ENCODE assay signal across 10 cellular contexts in genomic region chr15:73956276-73957086, GRCh38. TPM values are rescaled to one million over a fixed set of nuclear protein-coding genes. Genes with fewer than 3 reads are reported as not detected.
DNase-seq lines count a peak whose midpoint lies in the region; ATAC-seq and TF ChIP-seq lines count a peak whose summit lies in the region.
"Had no signal": no experiment of that assay in that cellular context is flagged by ENCODE, and none has a peak within 500 bp of the region (broad histone marks: within the 10 kb centered on the region; RNA-seq: fewer than 3 reads in every experiment).

No MANE protein-coding gene starts in this region.

- no peaks in the 10 kb centered on the region for H3F3A ChIP-seq in GM23338 (replicated peaks; ENCODE audit: low read depth)

- no peaks in the 10 kb centered on the region for H3K9me3 Mint-ChIP-seq in chondrocyte (ENCODE audit: low read depth)
- H3K9me3 Mint-ChIP-seq in GM23338, result no peaks in the 10 kb centered on the region
- H3K9me3 Mint-ChIP-seq in CD8-positive, alpha-beta T cell, result no peaks in the 10 kb centered on the region
- H3K9me3 Mint-ChIP-seq: activated B cell treated with CpG ODN at 0.5 μM for 24 hours had no signal

- H3K79me2 ChIP-seq in GM23338 (replicated peaks; ENCODE audit: insufficient read depth), result no peaks in the 10 kb centered on the region

- no peaks in the 10 kb centered on the region for H3K9me2 ChIP-seq in GM23338 (ENCODE audit: insufficient read depth)

- H3K9ac ChIP-seq in BLaER1 (no peak overlapping the region), mucosa of stomach (ENCODE audit: low read length) (peak overlapping the region; percentile 16)

- H3K4me3 Mint-ChIP-seq in chondrocyte (ENCODE audit: unreplicated experiment), result no peak overlapping the region
- H3K4me3 Mint-ChIP-seq in GM23338, result no peak overlapping the region
- H3K4me3 Mint-ChIP-seq in CD8-positive, alpha-beta T cell, result no peak overlapping the region
- H3K4me3 Mint-ChIP-seq: activated B cell treated with CpG ODN at 0.5 μM for 24 hours had no signal

- no peak overlapping the region for H2AFZ ChIP-seq in GM23338

- H3K4me1 Mint-ChIP-seq in chondrocyte (ENCODE audit: low read depth) (peaks cover 74% of the 10 kb centered on the region), GM23338 (peaks cover 15% of the 10 kb centered on the region)
- H3K4me1 Mint-ChIP-seq in CD8-positive, alpha-beta T cell (ENCODE audit: low read depth), result peaks cover 30% of the 10 kb centered on the region

- intact Hi-C loops in CD8-positive, alpha-beta T cell (cut with DNase I, micrococcal nuclease), result no loop called here

- H3K9me3 ChIP-seq in BLaER1, result no peaks in the 10 kb centered on the region
- H3K9me3 ChIP-seq in mucosa of stomach (ENCODE audit: control insufficient read depth, low read length), result no peaks in the 10 kb centered on the region
- no peaks in the 10 kb centered on the region for H3K9me3 ChIP-seq in CD8-positive, alpha-beta T cell (ENCODE audit: low read length)

- peak overlapping the region; percentile 69 for H3K4me2 ChIP-seq in BLaER1
- no peak overlapping the region for H3K4me2 ChIP-seq in GM23338

- POLR2A ChIA-PET in CD8-positive, alpha-beta T cell (lab: Charles Lee), result no interaction called here

- TF ChIP-seq CTCF in chondrocyte (IDR thresholded peaks at IDR 0.05) (no peak), GM23338 (conservative IDR thresholded peaks at IDR 0.05; ENCODE audit: low read depth in 2 of 2) (no peak)
- TF ChIP-seq CTCF in CD8-positive, alpha-beta T cell (IDR thresholded peaks at IDR 0.05), result no peak

- no peak for ATAC-seq in HG03097 (IDR thresholded peaks at IDR 0.05; ENCODE audit: low FRiP score, unreplicated experiment)
- no peak for ATAC-seq in GM23338
- no peak for ATAC-seq in CD8-positive, alpha-beta T cell

- CTCF ChIA-PET in CD8-positive, alpha-beta T cell (lab: Charles Lee), result interaction anchor here (20.4 kb wide), 1 partner anchor 13 kb away, joined by 328 read pairs; no protein-coding TSS in a partner anchor

- H3K36me3 ChIP-seq in BLaER1, result no peaks in the 10 kb centered on the region
- no peaks in the 10 kb centered on the region for H3K36me3 ChIP-seq in mucosa of stomach (ENCODE audit: control insufficient read depth, insufficient read depth, low read length)
- H3K36me3 ChIP-seq in GM23338 (ENCODE audit: insufficient read depth), result no peaks in the 10 kb centered on the region
- no peaks in the 10 kb centered on the region for H3K36me3 ChIP-seq in CD8-positive, alpha-beta T cell (ENCODE audit: insufficient read depth, low read length)

- H4K20me1 ChIP-seq in BLaER1, result no peaks in the 10 kb centered on the region
- H4K20me1 ChIP-seq in GM23338 (replicated peaks; ENCODE audit: insufficient read depth), result no peaks in the 10 kb centered on the region

- peak; percentile 70 for DNase-seq in KBM-7
- peak; percentile 95 for DNase-seq in chondrocyte (ENCODE audit: low spot score)
- no peak for DNase-seq in GM23338 (ENCODE audit: low spot score)
- no peak for DNase-seq in CD8-positive, alpha-beta T cell
- no peak for DNase-seq in NCI-H774 (lab: John Stamatoyannopoulos, UW)
- DNase-seq: activated B cell treated with CpG ODN at 0.5 μM for 24 hours, NCI-H1417 treated with DMSO at 0.1 percent for 48 hours had no signal

- H3K27ac Mint-ChIP-seq in chondrocyte (ENCODE audit: unreplicated experiment) (peak overlapping the region; percentile 77), GM23338 (no peak overlapping the region)
- H3K27ac Mint-ChIP-seq in CD8-positive, alpha-beta T cell, result no peak overlapping the region
- H3K27ac Mint-ChIP-seq: activated B cell treated with CpG ODN at 0.5 μM for 24 hours had no signal

- H3K27me3 ChIP-seq in BLaER1, result no peaks in the 10 kb centered on the region
- no peaks in the 10 kb centered on the region for H3K27me3 ChIP-seq in mucosa of stomach (ENCODE audit: control insufficient read depth, insufficient read depth, low read length)
- H3K27me3 ChIP-seq in GM23338 (ENCODE audit: insufficient read depth), result no peaks in the 10 kb centered on the region
- H3K27me3 ChIP-seq in CD8-positive, alpha-beta T cell (ENCODE audit: insufficient read depth, low read length), result no peaks in the 10 kb centered on the region

- H3K27ac ChIP-seq in BLaER1 (no peak overlapping the region), GM23338 (ENCODE audit: low read depth) (no peak overlapping the region)
- no peak overlapping the region for H3K27ac ChIP-seq in CD8-positive, alpha-beta T cell (ENCODE audit: low read depth, low read length)

- H3K4me1 ChIP-seq in BLaER1 (peaks cover 72% of the 10 kb centered on the region), mucosa of stomach (ENCODE audit: control insufficient read depth, insufficient read depth, low read length) (peaks cover 58% of the 10 kb centered on the region), GM23338 (ENCODE audit: insufficient read depth) (peaks cover under 1% of the 10 kb centered on the region; the same call in 1 of the 2 replicates)
- H3K4me1 ChIP-seq in CD8-positive, alpha-beta T cell (ENCODE audit: insufficient read depth, low read length), result peaks cover 14% of the 10 kb centered on the region

- H3K4me3 ChIP-seq in BLaER1 (no peak overlapping the region), mucosa of stomach (ENCODE audit: low read length) (no peak overlapping the region), GM23338 (no peak overlapping the region)
- no peak overlapping the region for H3K4me3 ChIP-seq in CD8-positive, alpha-beta T cell (ENCODE audit: low read depth, low read length)

- no peaks in the 10 kb centered on the region for H3K27me3 Mint-ChIP-seq in chondrocyte (ENCODE audit: low read depth)
- H3K27me3 Mint-ChIP-seq in GM23338 (ENCODE audit: insufficient read depth, low read depth, poor library complexity), result peaks cover 12% of the 10 kb centered on the region
- no peaks in the 10 kb centered on the region for H3K27me3 Mint-ChIP-seq in CD8-positive, alpha-beta T cell (ENCODE audit: low read depth)

- in situ Hi-C loops in KBM-7 (cut with MboI; ENCODE audit: low pct_unique_long_range_greater_than_20kb, low sequenced_read_pairs), result no loop called here

- peaks cover 3% of the 10 kb centered on the region for H3K36me3 Mint-ChIP-seq in chondrocyte (ENCODE audit: low read depth)
- H3K36me3 Mint-ChIP-seq in GM23338 (ENCODE audit: low read depth), result no peaks in the 10 kb centered on the region
- H3K36me3 Mint-ChIP-seq in CD8-positive, alpha-beta T cell, result no peaks in the 10 kb centered on the region

TF ChIP-seq in GM23338, 12 proteins besides CTCF, POLR2A, EP300 and RAD21 (continues in another document):
- no peak for TF ChIP-seq EZH2 (IDR thresholded peaks at IDR 0.05; ENCODE audit: low read depth, unreplicated experiment)

RNA-seq across cellular contexts. Expression of gene LOXL1, which starts 30.2 kb away (rescaled TPM):
- 428 to 446 TPM (median 444 TPM) in 3 replicates for total RNA-seq in chondrocyte
- total RNA-seq in GM23338 (2014; rRNA removed; shearing (Covaris generic)), result 6.8 and 10.8 TPM in 2 replicates
- 6.9 and 10.3 TPM in 2 replicates for polyA plus RNA-seq in GM23338 (2016; fragmentation: Nextera tagmentation; extraction: Ambion mirVana)
- 1 to 10 TPM; 1.1 to 2.2 TPM for total RNA-seq in CD8-positive, alpha-beta T cell

RNA-seq across cellular contexts. Expression of gene STOML1, which starts 35.6 kb away (rescaled TPM):
- 18.0 to 26.4 TPM (median 18.9 TPM) in 3 replicates for total RNA-seq in chondrocyte
- 2.4 and 2.7 TPM in 2 replicates for total RNA-seq in GM23338 (2014; rRNA removed; shearing (Covaris generic))
- polyA plus RNA-seq in GM23338 (2016; fragmentation: Nextera tagmentation; extraction: Ambion mirVana), result 1.5 and 2.3 TPM in 2 replicates
- 1 to 10 TPM; 2.5 to 4.8 TPM for total RNA-seq in CD8-positive, alpha-beta T cell

RNA-seq across cellular contexts. Expression of gene PML, which starts 38.0 kb away (rescaled TPM):
- total RNA-seq in chondrocyte, result 38.8 to 44.3 TPM (median 40.0 TPM) in 3 replicates
- 73.1 and 85.3 TPM in 2 replicates for total RNA-seq in GM23338 (2014; rRNA removed; shearing (Covaris generic))
- polyA plus RNA-seq in GM23338 (2016; fragmentation: Nextera tagmentation; extraction: Ambion mirVana), result 18.9 and 19.0 TPM in 2 replicates
- 10 to 100 TPM; 29.2 to 29.6 TPM for total RNA-seq in CD8-positive, alpha-beta T cell

Comparison
In these comparisons a context has a peak if more than half of its experiments do, and no peak if none do; other contexts are left out.
1. DNase-seq: peak in KBM-7 (single experiment) and chondrocyte (single experiment); none in GM23338 (single experiment), CD8-positive, alpha-beta T cell (0 of 7) and NCI-H774 (single experiment).
2. RNA of gene LOXL1, which starts 30.2 kb away (total RNA-seq): 428 to 446 TPM in chondrocyte; 6.8 to 10.8 TPM in GM23338 and 1.1 to 2.2 TPM in CD8-positive, alpha-beta T cell; every median in the first group is over 10 times any median in the second.